9 cellular contexts compared by ENCODE assay signal in the genomic region with DNA sequence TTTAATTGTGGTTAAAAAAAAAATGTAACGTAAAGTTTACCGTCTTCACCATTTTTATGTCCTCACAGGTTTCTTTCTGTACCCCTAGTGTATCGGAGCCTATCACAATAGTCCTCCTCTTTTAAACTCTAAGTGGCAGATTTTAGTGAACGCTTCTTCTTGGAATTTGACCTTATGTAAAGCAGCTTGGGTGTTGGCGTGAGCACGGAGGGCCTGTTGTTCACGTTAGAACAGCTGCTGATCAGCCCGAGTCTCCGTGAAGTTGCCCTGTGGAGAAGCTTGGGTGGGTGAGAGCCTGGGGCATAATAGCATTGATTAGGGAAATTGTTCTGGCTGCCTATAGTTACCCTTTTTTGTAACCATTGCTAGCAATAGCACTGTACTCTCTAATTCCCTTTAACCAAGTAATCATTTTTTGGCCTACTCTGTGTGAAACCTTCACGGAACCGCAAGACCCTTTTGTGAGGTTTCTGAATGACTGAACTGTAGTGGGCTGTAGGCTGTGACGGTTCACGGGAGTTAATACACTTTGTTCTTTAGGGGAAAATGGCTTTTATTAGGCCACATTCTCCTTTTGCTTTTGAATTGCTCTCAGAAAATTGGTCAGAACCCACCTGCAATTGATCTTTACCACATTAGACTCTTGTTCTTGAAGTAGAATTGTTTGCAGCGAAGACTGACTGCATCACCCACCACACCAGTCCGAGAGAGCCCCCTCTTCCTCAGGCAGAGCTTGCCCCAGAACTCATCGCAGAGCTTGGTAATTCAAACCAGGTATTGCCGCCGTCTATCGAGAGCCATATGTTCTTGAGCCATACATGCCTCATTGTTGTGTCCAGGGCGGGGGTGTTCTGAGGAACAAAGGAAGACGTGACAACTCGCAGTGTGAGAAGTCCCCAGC.
A peak's percentile ranks its signal among the peaks of the same experiment; 100 is the strongest.
DNase-seq lines count a peak whose midpoint lies in the region; ATAC-seq, FAIRE-seq and TF ChIP-seq lines count a peak whose summit lies in the region.
"Had no signal": no experiment of that assay in that cellular context is flagged by ENCODE, and none has a peak within 500 bp of the region (broad histone marks: within the 10 kb centered on the region; RNA-seq: fewer than 3 reads in every experiment).

No MANE protein-coding gene starts in this region.

- peaks cover 9% of the 10 kb centered on the region for H3K9me3 Mint-ChIP-seq in glutamatergic neuron (ENCODE audit: unreplicated experiment)

- FAIRE-seq in GM12892 (lab: Jason Lieb, UNC) = peak; percentile 50
- no peak for FAIRE-seq in kidney (lab: Jason Lieb, UNC)

- no peak overlapping the region for H3K9ac ChIP-seq in kidney (ENCODE audit: low read length in 2 of 2)

- TF ChIP-seq POLR2A in GM12892 (IDR thresholded peaks at IDR 0.05; ENCODE audit: low read depth, low read length) = no peak
- no peak for TF ChIP-seq POLR2A in uterus (IDR thresholded peaks at IDR 0.05)

- peaks cover 8% of the 10 kb centered on the region for H3K27me3 Mint-ChIP-seq in glutamatergic neuron (ENCODE audit: unreplicated experiment)

- H3K9me3 ChIP-seq in kidney (ENCODE audit: control insufficient read depth in 1 of 2, low read length in 2 of 2) (no peaks in the 10 kb centered on the region), uterus (no peaks in the 10 kb centered on the region)

- no peak overlapping the region for H3K4me3 Mint-ChIP-seq in glutamatergic neuron (ENCODE audit: unreplicated experiment)

- no peak overlapping the region for H3K4me3 ChIP-seq in kidney (ENCODE audit: low read length in 2 of 2)
- H3K4me3 ChIP-seq in uterus = no peak overlapping the region

- H3K27ac Mint-ChIP-seq in glutamatergic neuron (ENCODE audit: unreplicated experiment) = peak overlapping the region; percentile 62

- H3K36me3 ChIP-seq in kidney (ENCODE audit: control insufficient read depth in 1 of 2, insufficient read depth in 2 of 2, low read length in 2 of 2) (peaks cover 19 to 23% of the 10 kb centered on the region in 2 donors), uterus (no peaks in the 10 kb centered on the region)

- no peaks in the 10 kb centered on the region for H3K36me3 Mint-ChIP-seq in glutamatergic neuron (ENCODE audit: unreplicated experiment)

- ATAC-seq in GM21526 (IDR thresholded peaks at IDR 0.05; ENCODE audit: low FRiP score, unreplicated experiment) = peak; percentile 91

- H3K27ac ChIP-seq in kidney (ENCODE audit: low read depth in 2 of 2, low read length in 2 of 2) (no peak overlapping the region), uterus (no peak overlapping the region)

- intact Hi-C loops in kidney (cut with DNase I) (no loop called here), uterus (cut with DNase I; ENCODE audit: low total_unique reads) (no loop called here)

- no peaks in the 10 kb centered on the region for H3K27me3 ChIP-seq in uterus

- TF ChIP-seq CTCF in glutamatergic neuron (IDR thresholded peaks at IDR 0.05; ENCODE audit: partially characterized antibody, unreplicated experiment) (no peak), kidney (IDR thresholded peaks at IDR 0.05; ENCODE audit: borderline replicate concordance, extremely low read depth, insufficient read depth) (no peak), uterus (IDR thresholded peaks at IDR 0.05) (no peak)

- H3K4me1 Mint-ChIP-seq in glutamatergic neuron (ENCODE audit: low read depth, unreplicated experiment) = peaks cover 45% of the 10 kb centered on the region

- no peaks in the 10 kb centered on the region for H3K4me1 ChIP-seq in kidney (ENCODE audit: control insufficient read depth in 1 of 2, insufficient read depth in 1 of 2, low read depth in 1 of 2, low read length in 2 of 2)
- H3K4me1 ChIP-seq in uterus = no peaks in the 10 kb centered on the region

- no peak for DNase-seq in GM12892 (ENCODE audit: insufficient read length)
- peak; percentile 25 to 72 for DNase-seq in NCI-H526 (lab: John Stamatoyannopoulos, UW)
- DNase-seq in glutamatergic neuron = no peak
- DNase-seq in GDM1 (lab: John Stamatoyannopoulos, UW) = no peak
- no peak for DNase-seq in retina
- DNase-seq in kidney = no peak
- DNase-seq in uterus = no peak
- DNase-seq: NCI-H1092 treated with DMSO at 0.1 percent for 48 hours had no signal

Comparison
In these comparisons a context has a peak if more than half of its experiments do, and no peak if none do; other contexts are left out.
1. DNase-seq: peak in NCI-H526 (2 of 2); none in GM12892 (single experiment), glutamatergic neuron (single experiment), GDM1 (single experiment), retina (single experiment), kidney (single experiment) and uterus (0 of 2).